1 cellular context compared by ENCODE assay signal in the genomic region with DNA sequence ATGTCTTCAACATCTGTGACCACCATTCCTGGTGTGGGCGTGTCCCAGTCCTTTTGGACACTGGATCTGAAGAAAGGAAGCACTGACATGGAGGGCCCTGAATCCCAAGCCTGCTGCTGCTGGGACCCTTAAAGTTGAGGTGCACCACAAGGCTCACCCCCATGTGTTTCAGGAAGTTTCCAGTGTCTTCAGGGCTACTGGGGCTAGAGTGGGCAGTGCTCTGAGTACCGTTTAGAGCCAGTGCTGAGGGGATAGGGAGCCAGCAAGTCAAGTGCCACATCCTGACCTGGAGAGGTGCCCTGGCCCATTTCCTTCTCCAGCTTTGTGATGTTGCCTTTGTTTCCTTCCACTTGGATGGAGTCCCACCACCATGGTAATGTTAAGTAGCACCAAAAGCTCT.
TF ChIP-seq lines count a peak whose summit lies in the region.

No MANE protein-coding gene starts in this region.

TF ChIP-seq in H1, 55 proteins besides CTCF, POLR2A, EP300 and RAD21:
- no peak for TF ChIP-seq CBX5 (IDR thresholded peaks at IDR 0.05; ENCODE audit: low read depth, low read length)
